17 cellular contexts compared by ENCODE assay signal in the genomic region with DNA sequence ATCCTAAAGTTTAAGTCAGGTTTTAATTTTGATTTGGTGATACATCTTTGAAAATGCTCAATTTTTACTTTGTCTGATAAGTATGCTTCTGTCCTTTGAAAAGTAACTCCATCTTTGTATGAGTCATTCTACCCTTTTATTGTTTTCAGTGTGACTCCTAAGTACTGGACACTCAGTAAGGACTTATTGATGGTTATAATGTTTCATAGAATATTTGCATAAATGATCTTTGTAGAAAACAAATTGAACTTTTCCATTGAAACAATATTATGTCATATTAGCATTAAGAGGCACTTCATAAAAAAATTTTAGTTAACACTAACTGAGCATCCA.
DNase-seq lines count a peak whose midpoint lies in the region; TF ChIP-seq lines count a peak whose summit lies in the region.
"Had no signal": no experiment of that assay in that cellular context is flagged by ENCODE, and none has a peak within 500 bp of the region (broad histone marks: within the 10 kb centered on the region; RNA-seq: fewer than 3 reads in every experiment).

No MANE protein-coding gene starts in this region.

- peaks cover 0 to 71% (median 57%) of the 10 kb centered on the region in 4 donors for H3K4me1 ChIP-seq in sigmoid colon
- no peaks in the 10 kb centered on the region for H3K4me1 ChIP-seq in breast epithelium
- H3K4me1 ChIP-seq in PC-9 (replicated peaks; ENCODE audit: insufficient read depth), result peaks cover 14% of the 10 kb centered on the region
- H3K4me1 ChIP-seq in Peyer's patch, result no peaks in the 10 kb centered on the region

- H3K79me2 ChIP-seq in PC-9 (ENCODE audit: low read depth), result no peaks in the 10 kb centered on the region

- POLR2A ChIA-PET in PC-9 (lab: Charles Lee; ENCODE audit: unreplicated experiment), result no interaction called here

- TF ChIP-seq POLR2A in sigmoid colon (IDR thresholded peaks at IDR 0.05), result no peak
- no peak for TF ChIP-seq POLR2A in breast epithelium (IDR thresholded peaks at IDR 0.05)
- no peak for TF ChIP-seq POLR2A in Peyer's patch (IDR thresholded peaks at IDR 0.05)

- peak; percentile 6 for DNase-seq in EL
- peak; percentile 49 for DNase-seq in OCI-M1 (lab: John Stamatoyannopoulos, UW)
- peak; percentile 60 for DNase-seq in dermis blood vessel endothelial cell
- no peak for DNase-seq in sigmoid colon
- DNase-seq in activated naive CD4-positive, alpha-beta T cell treated with anti-CD3 and anti-CD28 coated beads, Interleukin-2, amount 50 U/mL, for 16 hours, result no peak
- DNase-seq in breast epithelium (ENCODE audit: low spot score in 2 of 2), result no peak
- no peak for DNase-seq in PC-9
- no peak for DNase-seq in Peyer's patch
- DNase-seq: Calu3; CD4-positive, alpha-beta memory T cell; DMS79 treated with DMSO at 0.1 percent for 48 hours; GF-D8; Karpas-422; NCI-H187; NCI-H2171; NCI-H446; NCI-H69 had no signal

- no peak overlapping the region for H3K4me3 ChIP-seq in sigmoid colon
- no peak overlapping the region for H3K4me3 ChIP-seq in breast epithelium
- H3K4me3 ChIP-seq in PC-9, result no peak overlapping the region
- H3K4me3 ChIP-seq in Peyer's patch, result no peak overlapping the region

- intact Hi-C loops in sigmoid colon (cut with DNase I), result loop anchor here (2.0 to 10.0 kb wide), 6 partner anchors 145 to 713 kb away; a partner anchor contains a TSS
- intact Hi-C loops in breast epithelium (cut with DNase I; ENCODE audit: low total_unique reads), result no loop called here
- intact Hi-C loops in PC-9 (cut with micrococcal nuclease; ENCODE audit: unreplicated experiment), result no loop called here

- H3K36me3 ChIP-seq in sigmoid colon (no peaks in the 10 kb centered on the region), breast epithelium (no peaks in the 10 kb centered on the region), PC-9 (ENCODE audit: low read depth) (no peaks in the 10 kb centered on the region), Peyer's patch (no peaks in the 10 kb centered on the region)

- CTCF ChIA-PET in PC-9 (lab: Charles Lee), result no interaction called here

- no peaks in the 10 kb centered on the region for H3K9me2 ChIP-seq in PC-9 (ENCODE audit: insufficient read depth)

- H4K20me1 ChIP-seq in PC-9 (ENCODE audit: insufficient read depth), result no peaks in the 10 kb centered on the region

- H3K27ac ChIP-seq in sigmoid colon (peak overlapping the region in 3 of 4 donors; percentile 59 to 78 (median 74)), breast epithelium (no peak overlapping the region), PC-9 (no peak overlapping the region), Peyer's patch (no peak overlapping the region)

- no peak for TF ChIP-seq CTCF in sigmoid colon (IDR thresholded peaks at IDR 0.05)
- no peak for TF ChIP-seq CTCF in breast epithelium (IDR thresholded peaks at IDR 0.05)
- TF ChIP-seq CTCF in PC-9 (conservative IDR thresholded peaks at IDR 0.05), result no peak
- no peak for TF ChIP-seq CTCF in Peyer's patch (IDR thresholded peaks at IDR 0.05)

- peaks cover 14% of the 10 kb centered on the region for H3F3A ChIP-seq in PC-9 (ENCODE audit: insufficient read depth, low read depth)

- H3K9me3 ChIP-seq in sigmoid colon (no peaks in the 10 kb centered on the region), breast epithelium (no peaks in the 10 kb centered on the region), PC-9 (ENCODE audit: insufficient read depth, low read depth) (no peaks in the 10 kb centered on the region), Peyer's patch (no peaks in the 10 kb centered on the region)

- H3K27me3 ChIP-seq in sigmoid colon (no peaks in the 10 kb centered on the region), breast epithelium (no peaks in the 10 kb centered on the region), PC-9 (ENCODE audit: insufficient read depth, low read depth) (no peaks in the 10 kb centered on the region), Peyer's patch (no peaks in the 10 kb centered on the region)

- no peak for TF ChIP-seq EP300 in sigmoid colon (IDR thresholded peaks at IDR 0.05)

- H3K4me2 ChIP-seq in PC-9, result no peak overlapping the region

- no peak overlapping the region for H2AFZ ChIP-seq in PC-9

- no TSS peak for BruUV-seq in PC-9 (replicated peaks; lab: Mats Ljungman, UMichigan)

Comparison
In these comparisons a context has a peak if more than half of its experiments do, and no peak if none do; other contexts are left out.
1. DNase-seq: peak in EL (single experiment), OCI-M1 (single experiment) and dermis blood vessel endothelial cell (single experiment); none in sigmoid colon (single experiment), activated naive CD4-positive, alpha-beta T cell treated with anti-CD3 and anti-CD28 coated beads, Interleukin-2, amount 50 U/mL, for 16 hours (single experiment), breast epithelium (0 of 2), PC-9 (0 of 2) and Peyer's patch (0 of 3).
2. H3K27ac ChIP-seq: peak in sigmoid colon (3 of 4); none in breast epithelium (0 of 2), PC-9 (single experiment) and Peyer's patch (0 of 4).